ENCODE assay signal across 12 cellular contexts in genomic region chr3:108296239-108296638, GRCh38. TPM values are rescaled to one million over a fixed set of nuclear protein-coding genes. Genes with fewer than 3 reads are reported as not detected.
DNase-seq lines count a peak whose midpoint lies in the region; ATAC-seq, FAIRE-seq and TF ChIP-seq lines count a peak whose summit lies in the region.
"Had no signal": no experiment of that assay in that cellular context is flagged by ENCODE, and none has a peak within 500 bp of the region (broad histone marks: within the 10 kb centered on the region; RNA-seq: fewer than 3 reads in every experiment).

A gene with protein sequence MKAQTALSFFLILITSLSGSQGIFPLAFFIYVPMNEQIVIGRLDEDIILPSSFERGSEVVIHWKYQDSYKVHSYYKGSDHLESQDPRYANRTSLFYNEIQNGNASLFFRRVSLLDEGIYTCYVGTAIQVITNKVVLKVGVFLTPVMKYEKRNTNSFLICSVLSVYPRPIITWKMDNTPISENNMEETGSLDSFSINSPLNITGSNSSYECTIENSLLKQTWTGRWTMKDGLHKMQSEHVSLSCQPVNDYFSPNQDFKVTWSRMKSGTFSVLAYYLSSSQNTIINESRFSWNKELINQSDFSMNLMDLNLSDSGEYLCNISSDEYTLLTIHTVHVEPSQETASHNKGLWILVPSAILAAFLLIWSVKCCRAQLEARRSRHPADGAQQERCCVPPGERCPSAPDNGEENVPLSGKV (plus strand): TSS chr3:108296548. CDS start chr3:108351814, 55,266 bp downstream.

- H3K4me2 ChIP-seq in OCI-LY3 (ENCODE audit: low read length): peak within 1 kb of the TSS; percentile 97

- DNase-seq in GM12865 (ENCODE audit: low read depth) (peak; percentile 65), kidney (no peak), NCI-H1694 (lab: John Stamatoyannopoulos, UW) (no peak), G401 (ENCODE audit: low spot score) (no peak), hepatic stellate cell (ENCODE audit: low spot score) (no peak)
- DNase-seq: amygdala, NCI-H510A had no signal

- peak within 1 kb of the TSS; percentile 71 for H3K9ac ChIP-seq in OCI-LY3 (ENCODE audit: low read length)
- no peak within 1 kb of the TSS for H3K9ac ChIP-seq in kidney (ENCODE audit: low read length in 2 of 2)

- no peaks in the 10 kb centered on the region for H3K9me3 ChIP-seq in OCI-LY3 (ENCODE audit: insufficient read depth, low read length)
- no peaks in the 10 kb centered on the region for H3K9me3 ChIP-seq in kidney (ENCODE audit: control insufficient read depth in 1 of 2, low read length in 2 of 2)

- H3K36me3 ChIP-seq in OCI-LY3 (replicated peaks; ENCODE audit: low read depth, low read length) (no peaks in the 10 kb centered on the region), kidney (ENCODE audit: control insufficient read depth in 1 of 2, insufficient read depth in 2 of 2, low read length in 2 of 2) (no peaks in the 10 kb centered on the region)

- H3K4me1 ChIP-seq in OCI-LY3 (ENCODE audit: low read length) (peaks cover 80% of the 10 kb centered on the region), kidney (ENCODE audit: control insufficient read depth in 1 of 2, insufficient read depth in 1 of 2, low read depth in 1 of 2, low read length in 2 of 2) (peaks cover 10 to 28% of the 10 kb centered on the region in 2 donors)

- H4K20me1 ChIP-seq in OCI-LY3 (ENCODE audit: insufficient read depth, low read length): no peaks in the 10 kb centered on the region

- FAIRE-seq in kidney (lab: Jason Lieb, UNC): peak; percentile 11

- H2AFZ ChIP-seq in OCI-LY3 (ENCODE audit: low read depth, low read length): 0 out of 2 replicates have a peak within 1 kb of the TSS, but pooled peaks have one; percentile 24

- in situ Hi-C loops in G401 (cut with HindIII; ENCODE audit: low sequenced_read_pairs): no loop called here

- H3K27ac ChIP-seq in OCI-LY3 (ENCODE audit: low read length): peak within 1 kb of the TSS; percentile 97
- H3K27ac ChIP-seq in kidney (ENCODE audit: low read depth in 2 of 2, low read length in 2 of 2): peak within 1 kb of the TSS; percentile 45 to 51

- ATAC-seq in GM21529 (IDR thresholded peaks at IDR 0.05; ENCODE audit: unreplicated experiment) (peak; percentile 34), GM19397 (IDR thresholded peaks at IDR 0.05; ENCODE audit: unreplicated experiment) (no peak)

- H3K79me2 ChIP-seq in OCI-LY3 (ENCODE audit: low read length): no peaks in the 10 kb centered on the region

- intact Hi-C loops in kidney (cut with DNase I): no loop called here

- H3K4me3 ChIP-seq in GM12865 (ENCODE audit: low read depth, low read length) (no peak within 1 kb of the TSS), OCI-LY3 (ENCODE audit: low read length) (peak within 1 kb of the TSS; percentile 66), kidney (ENCODE audit: low read length in 2 of 2) (peak within 1 kb of the TSS; percentile 1 to 22)

- TF ChIP-seq CTCF in GM12865 (IDR thresholded peaks at IDR 0.05; ENCODE audit: insufficient read depth, low read depth, low read length, missing control alignments): no peak
- TF ChIP-seq CTCF in OCI-LY3 (IDR thresholded peaks at IDR 0.05; ENCODE audit: low read depth, low read length): no peak
- no peak for TF ChIP-seq CTCF in kidney (IDR thresholded peaks at IDR 0.05; ENCODE audit: borderline replicate concordance, extremely low read depth, insufficient read depth)

- no peaks in the 10 kb centered on the region for H3K27me3 ChIP-seq in OCI-LY3 (ENCODE audit: low read depth, low read length)

RNA-seq across cellular contexts. Expression of the gene that starts here (rescaled TPM):
- total RNA-seq in kidney: 5.1 TPM
- 18.8 TPM for polyA plus RNA-seq in kidney (ENCODE audit: insufficient read depth, low read depth, low replicate concordance)
- not detected in 2 replicates for total RNA-seq in G401 (2014; rRNA removed; shearing (Covaris generic))
- total RNA-seq: fibroblast of villous mesenchyme, neural crest cell had no signal
